ENCODE assay signal across 1 cellular context in genomic region chr2:45418532-45418931, GRCh38.
TF ChIP-seq lines count a peak whose summit lies in the region.

No MANE protein-coding gene starts in this region.

TF ChIP-seq in WTC11, 78 proteins besides CTCF, POLR2A, EP300 and RAD21 (continued from another document):
- no peak for TF ChIP-seq ZNF317 (CRISPR knock-in tag; IDR thresholded peaks at IDR 0.05; ENCODE audit: borderline replicate concordance, low read depth)
